1 cellular context compared by ENCODE assay signal in the genomic region with DNA sequence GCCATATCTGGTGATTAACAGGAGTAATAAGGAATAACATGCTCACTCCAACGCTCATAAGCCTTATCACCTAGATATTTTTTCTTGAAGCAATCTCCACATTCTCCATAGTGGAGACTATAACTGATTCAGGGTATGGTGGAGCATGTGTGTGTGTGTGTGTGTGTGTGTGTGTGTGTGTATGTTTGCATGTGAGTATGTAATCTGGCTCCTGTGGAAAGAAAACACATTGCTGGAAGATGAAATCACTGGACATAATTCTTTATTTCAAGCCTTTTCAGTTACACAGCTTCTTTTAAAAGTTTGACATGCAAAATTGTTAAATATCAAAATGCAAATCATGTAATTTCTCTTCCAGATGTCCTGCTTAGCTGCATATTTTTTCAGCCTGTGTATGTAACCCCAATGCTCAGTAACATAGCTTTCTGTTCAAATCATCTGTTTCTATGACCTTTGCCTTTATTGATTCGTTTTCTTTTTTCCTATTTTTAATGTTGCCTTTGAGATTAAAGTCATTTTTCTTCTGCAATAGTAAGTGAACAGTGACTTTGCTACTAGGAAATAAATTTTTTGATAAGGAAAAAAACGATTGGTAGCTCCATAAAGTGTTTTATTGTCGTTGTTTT.
TF ChIP-seq lines count a peak whose summit lies in the region.

No MANE protein-coding gene starts in this region.

TF ChIP-seq in endothelial cell of umbilical vein, 7 proteins besides CTCF, POLR2A, EP300 and RAD21 (continued from another document):
- TF ChIP-seq MYC (IDR thresholded peaks at IDR 0.05; ENCODE audit: low read depth, low read length), result no peak
- no peak for TF ChIP-seq GATA2 (IDR thresholded peaks at IDR 0.05; ENCODE audit: insufficient read depth, insufficient read length, low read depth, low read length)
